10 cellular contexts compared by ENCODE assay signal in genomic region chr1:6884652-6885153, GRCh38.
"Had no signal": no experiment of that assay in that cellular context is flagged by ENCODE, and none has a peak within 500 bp of the region (broad histone marks: within the 10 kb centered on the region; RNA-seq: fewer than 3 reads in every experiment).

No MANE protein-coding gene starts in this region.

- H3K27ac ChIP-seq: gastrocnemius medialis, ovary, right atrium auricular region had no signal

- DNase-seq: activated CD4-positive, alpha-beta T cell treated with anti-CD3 and anti-CD28 coated beads for 1 hour; activated CD4-positive, alpha-beta T cell treated with anti-CD3 and anti-CD28 coated beads, Interleukin-2, amount 50 U/mL, for 48 hours; activated naive CD4-positive, alpha-beta T cell; gastrocnemius medialis; hippocampal formation; ovary; trophoblast cell had no signal

- H3K27me3 ChIP-seq: gastrocnemius medialis, ovary, right atrium auricular region had no signal

- FAIRE-seq: colon had no signal

- H3K9me3 ChIP-seq: gastrocnemius medialis, ovary, right atrium auricular region had no signal

- H3K4me3 ChIP-seq: gastrocnemius medialis, ovary, right atrium auricular region, smooth muscle cell had no signal

- H3K36me3 ChIP-seq: gastrocnemius medialis, ovary had no signal

- H3K4me2 ChIP-seq: smooth muscle cell had no signal

- ATAC-seq: gastrocnemius medialis had no signal
